1 cellular context compared by ENCODE assay signal in genomic region chr12:10708862-10709261, GRCh38.
TF ChIP-seq lines count a peak whose summit lies in the region.

No MANE protein-coding gene starts in this region.

TF ChIP-seq in HepG2, 621 proteins besides CTCF, POLR2A, EP300 and RAD21:
- no peak for TF ChIP-seq ETV6 (CRISPR knock-in tag; conservative IDR thresholded peaks at IDR 0.05)
- TF ChIP-seq SSRP1 (CRISPR knock-in tag; IDR thresholded peaks at IDR 0.05): no peak
- no peak for TF ChIP-seq PLSCR1 (CRISPR knock-in tag; IDR thresholded peaks at IDR 0.05; ENCODE audit: borderline replicate concordance)
